ENCODE assay signal across 27 cellular contexts in the genomic region with DNA sequence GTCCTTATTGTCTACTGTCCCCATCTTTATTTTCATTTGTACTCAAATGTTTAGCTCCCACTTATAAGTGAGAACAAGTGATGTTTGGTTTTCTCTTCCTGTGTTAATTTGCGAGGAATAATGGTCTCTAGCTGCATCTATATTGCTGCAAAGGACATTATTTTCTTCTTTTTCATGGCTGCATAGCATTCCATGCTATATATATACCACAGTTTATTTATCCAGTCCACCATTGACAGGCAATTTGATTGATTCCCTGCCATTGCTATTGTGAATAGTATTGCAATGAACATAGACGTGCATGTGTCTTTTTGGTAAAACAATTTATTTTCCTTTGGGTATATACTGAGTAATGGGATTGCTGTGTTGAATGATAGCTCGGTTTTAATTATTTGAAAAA.
"Had no signal": no experiment of that assay in that cellular context is flagged by ENCODE, and none has a peak within 500 bp of the region (broad histone marks: within the 10 kb centered on the region; RNA-seq: fewer than 3 reads in every experiment).

No MANE protein-coding gene starts in this region.

- ATAC-seq: stimulated activated effector memory CD8-positive, alpha-beta T cell treated with anti-CD3 and anti-CD28 coated beads, Interleukin-12 subunit alpha, Interleukin-12 subunit beta, amount 100 ng/mL, for 72 hours; stimulated activated memory B cell treated with anti-CD40 and anti-IgM and Interleukin-4, amounts not matched to agents 10 μg/mL and 1 μg/mL and 100 μg/mL, for 72 hours; stimulated activated naive B cell treated with anti-CD40 and anti-IgM and Interleukin-4, amounts not matched to agents 10 μg/mL and 1 μg/mL and 100 μg/mL, for 72 hours; stimulated activated naive CD8-positive, alpha-beta T cell treated with anti-CD3 and anti-CD28 coated beads, Interleukin-15, amount 100 ng/mL, for 72 hours; stimulated activated naive CD8-positive, alpha-beta T cell treated with anti-CD3 and anti-CD28 coated beads, Interleukin-15, Interleukin-2, amounts not matched to agents 100 U/mL and 50 U/mL, for 24 hours; upper lobe of right lung had no signal

- H3K4me3 ChIP-seq: stomach, suprapubic skin, testis, thoracic aorta, thyroid gland, tibial artery, tibial nerve, transverse colon, upper lobe of left lung, upper lobe of right lung, uterus, vagina had no signal

- FAIRE-seq: urothelium cell line had no signal

- H3K27me3 ChIP-seq: stomach, suprapubic skin, testis, thyroid gland, tibial artery, tibial nerve, transverse colon, upper lobe of left lung, upper lobe of right lung, uterus, vagina had no signal

- H3K36me3 ChIP-seq: stomach, suprapubic skin, thoracic aorta, thyroid gland, tibial artery, tibial nerve, transverse colon, upper lobe of left lung, upper lobe of right lung, uterus, vagina had no signal

- H3K9me3 ChIP-seq: suprapubic skin, testis, thyroid gland, tibial artery, upper lobe of left lung, upper lobe of right lung, uterus, vagina had no signal

- H3K27ac ChIP-seq: stomach, suprapubic skin, testis, thoracic aorta, thyroid gland, tibial artery, tibial nerve, transverse colon, upper lobe of left lung, upper lobe of right lung, uterus, vagina had no signal

- H3K4me1 ChIP-seq: stomach, suprapubic skin, testis, thyroid gland, tibial artery, tibial nerve, transverse colon, upper lobe of left lung, upper lobe of right lung, uterus, vagina had no signal

- DNase-seq: stimulated activated CD4-positive, alpha-beta T cell treated with anti-CD3 and anti-CD28 coated beads, Interleukin-2, amount 100 ng/mL, for 48 hours; stimulated activated CD4-positive, alpha-beta T cell treated with anti-CD3 and anti-CD28 coated beads, Interleukin-4, amount 100 ng/mL, for 1 hour; stimulated activated CD4-positive, alpha-beta T cell treated with anti-CD3 and anti-CD28 coated beads, Interleukin-4, amount 100 ng/mL, for 24 hours; stimulated activated CD4-positive, alpha-beta T cell treated with anti-CD3 and anti-CD28 coated beads, Interleukin-4, amount 100 ng/mL, for 4 hours; stimulated activated CD8-positive, alpha-beta memory T cell treated with anti-CD3 and anti-CD28 coated beads, Interleukin-4, amount 100 ng/mL, for 48 hours; stimulated activated naive B cell treated with anti-CD40 and anti-IgM and Interleukin-4, amounts not matched to agents 10 μg/mL and 1 μg/mL and 100 μg/mL, for 72 hours; stimulated activated naive CD4-positive, alpha-beta T cell; stimulated activated naive CD4-positive, alpha-beta T cell treated with Interleukin-2 at 50 U/mL for 16 hours; stimulated activated naive CD8-positive, alpha-beta T cell treated with anti-CD3 and anti-CD28 coated beads, Interleukin-15, amount 100 ng/mL, for 72 hours; stimulated activated naive CD8-positive, alpha-beta T cell treated with anti-CD3 and anti-CD28 coated beads, Interleukin-15, Interleukin-2, amounts not matched to agents 100 U/mL and 50 U/mL, for 24 hours; stomach; substantia nigra; testis; thyroid gland; tibial artery; transverse colon; trophoblast cell; upper lobe of left lung; upper lobe of right lung; uterus had no signal
